1 cellular context compared by ENCODE assay signal in genomic region chr7:147722119-147722518, GRCh38.
TF ChIP-seq lines count a peak whose summit lies in the region.

No MANE protein-coding gene starts in this region.

TF ChIP-seq in SK-N-SH treated with all-trans-retinoic acid at 6 μM for 48 hours, 23 proteins besides CTCF, POLR2A, EP300 and RAD21 (continued from another document):
- TF ChIP-seq CSRNP3 (CRISPR knock-in tag; IDR thresholded peaks at IDR 0.05), result peak; percentile 92
TF ChIP-seq in SK-N-SH treated with all-trans-retinoic acid at 6 μM for 48 hours: peak in this region for 14.
